Comparison of ENCODE assay signal across 8 cellular contexts in genomic region chr2:38581193-38582147, GRCh38. TPM values are rescaled to one million over a fixed set of nuclear protein-coding genes. Genes with fewer than 3 reads are reported as not detected.
DNase-seq lines count a peak whose midpoint lies in the region; ATAC-seq, FAIRE-seq and TF ChIP-seq lines count a peak whose summit lies in the region.

No MANE protein-coding gene starts in this region.

- no peak overlapping the region for H3K4me3 Mint-ChIP-seq in T-helper 1 cell treated with Interleukin-12 subunit alpha and Interleukin-12 subunit beta and Interleukin-4 antibody, amounts not matched to agents 30 μg/mL and 1 μg/mL, for 36 hours

- H3K27me3 Mint-ChIP-seq in T-helper 1 cell treated with Interleukin-12 subunit alpha and Interleukin-12 subunit beta and Interleukin-4 antibody, amounts not matched to agents 30 μg/mL and 1 μg/mL, for 36 hours (ENCODE audit: low read depth) = no peaks in the 10 kb centered on the region

- peak; percentile 57 to 79 (median 69) for TF ChIP-seq CTCF in upper lobe of left lung (IDR thresholded peaks at IDR 0.05)

- peak overlapping the region; percentile 46 for H3K27ac Mint-ChIP-seq in T-helper 1 cell treated with Interleukin-12 subunit alpha and Interleukin-12 subunit beta and Interleukin-4 antibody, amounts not matched to agents 30 μg/mL and 1 μg/mL, for 36 hours

- peaks cover 36% of the 10 kb centered on the region for H3K36me3 Mint-ChIP-seq in T-helper 1 cell treated with Interleukin-12 subunit alpha and Interleukin-12 subunit beta and Interleukin-4 antibody, amounts not matched to agents 30 μg/mL and 1 μg/mL, for 36 hours (ENCODE audit: low read depth)

- H3K4me1 Mint-ChIP-seq in T-helper 1 cell treated with Interleukin-12 subunit alpha and Interleukin-12 subunit beta and Interleukin-4 antibody, amounts not matched to agents 30 μg/mL and 1 μg/mL, for 36 hours (ENCODE audit: low read depth) = peaks cover 26% of the 10 kb centered on the region

- peaks cover 3 to 45% (median 6%) of the 10 kb centered on the region in 4 donors for H3K36me3 ChIP-seq in upper lobe of left lung

- no peak overlapping the region for H3K27ac ChIP-seq in upper lobe of left lung

- H3K9me3 Mint-ChIP-seq in T-helper 1 cell treated with Interleukin-12 subunit alpha and Interleukin-12 subunit beta and Interleukin-4 antibody, amounts not matched to agents 30 μg/mL and 1 μg/mL, for 36 hours = no peaks in the 10 kb centered on the region

- no peak overlapping the region for H3K4me3 ChIP-seq in upper lobe of left lung

- peak; percentile 92 for FAIRE-seq in GM19239 (lab: Jason Lieb, UNC)

- TF ChIP-seq EP300 in upper lobe of left lung (IDR thresholded peaks at IDR 0.05) = no peak

- peaks cover 0 to 11% (median 2%) of the 10 kb centered on the region in 4 donors for H3K4me1 ChIP-seq in upper lobe of left lung

- H3K9me3 ChIP-seq in upper lobe of left lung = no peaks in the 10 kb centered on the region

- no peak for TF ChIP-seq POLR2A in upper lobe of left lung (IDR thresholded peaks at IDR 0.05)

- peak; percentile 84 to 89 for ATAC-seq in upper lobe of left lung (ENCODE audit: low FRiP score in 2 of 2)
- ATAC-seq in HG03095 (IDR thresholded peaks at IDR 0.05; ENCODE audit: unreplicated experiment) = no peak

- WGBS in upper lobe of left lung, 2 donors = 63% methylated on average over 9 of the region's 9 CpGs

- no peaks in the 10 kb centered on the region for H3K27me3 ChIP-seq in upper lobe of left lung

- DNase-seq in CD1c-positive myeloid dendritic cell (ENCODE audit: extremely low spot score) (peak; percentile 89), GM19239 (ENCODE audit: insufficient read length, low spot score) (no peak), NCI-H187 (lab: John Stamatoyannopoulos, UW) (peak; percentile 15 to 68), medulla oblongata (ENCODE audit: extremely low spot score) (peak; percentile 89), upper lobe of left lung (no peak)
- peak; percentile 24 for DNase-seq in effector CD4-positive, alpha-beta T cell

RNA-seq across cellular contexts. Expression of gene HNRNPLL, which starts 21.3 kb away (rescaled TPM):
- total RNA-seq in upper lobe of left lung = 10 to 100 TPM; 41.0 to 71.3 (median 46.2) TPM

Comparison
In these comparisons a context has a peak if more than half of its experiments do, and no peak if none do; other contexts are left out.
1. DNase-seq: peak in CD1c-positive myeloid dendritic cell (single experiment), NCI-H187 (2 of 2), effector CD4-positive, alpha-beta T cell (single experiment) and medulla oblongata (single experiment); none in GM19239 (single experiment) and upper lobe of left lung (0 of 2).